12 cellular contexts compared by ENCODE assay signal in the genomic region with DNA sequence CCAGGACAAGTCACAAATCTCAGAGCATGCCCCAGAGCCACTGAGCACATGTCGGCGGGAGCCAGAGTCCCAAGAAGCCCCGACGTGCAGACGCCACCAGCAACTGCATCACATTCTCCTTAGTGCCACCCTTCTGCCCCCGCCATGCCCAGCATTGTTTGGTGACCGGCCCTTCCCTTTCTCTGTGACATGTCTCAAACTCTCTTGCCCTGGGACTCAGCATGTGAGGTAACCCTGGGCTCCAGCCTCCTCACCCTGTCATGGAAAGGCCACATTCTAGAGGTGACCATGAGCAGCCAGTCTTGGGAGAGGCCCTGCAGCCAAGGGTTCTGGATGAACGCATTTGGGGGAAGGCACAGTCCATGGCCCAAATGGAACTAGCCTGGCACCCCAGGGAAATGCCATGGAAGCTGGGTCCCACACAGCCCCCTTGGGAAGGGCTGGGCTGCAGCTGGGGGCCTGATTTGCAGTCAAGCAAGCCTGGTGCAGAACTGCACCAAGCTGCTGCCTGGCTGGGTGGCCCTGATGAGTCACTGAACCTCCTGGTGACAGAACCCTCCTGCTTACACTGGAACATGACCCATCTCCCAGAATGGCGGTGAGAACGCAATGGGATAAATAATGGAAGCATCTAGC.
DNase-seq lines count a peak whose midpoint lies in the region; ATAC-seq, FAIRE-seq and TF ChIP-seq lines count a peak whose summit lies in the region.
"Had no signal": no experiment of that assay in that cellular context is flagged by ENCODE, and none has a peak within 500 bp of the region (broad histone marks: within the 10 kb centered on the region; RNA-seq: fewer than 3 reads in every experiment).

No MANE protein-coding gene starts in this region.

- H3K4me3 Mint-ChIP-seq in activated naive CD8-positive, alpha-beta T cell: peak overlapping the region; percentile 82
- peak overlapping the region in 7 of 8 donors; percentile 59 to 91 (median 71) for H3K4me3 Mint-ChIP-seq in naive B cell
- no peak overlapping the region for H3K4me3 Mint-ChIP-seq in MCF 10A (ENCODE audit: unreplicated experiment)

- peaks cover 10% of the 10 kb centered on the region for H3K36me3 Mint-ChIP-seq in activated naive CD8-positive, alpha-beta T cell
- H3K36me3 Mint-ChIP-seq in naive B cell: peaks cover 0 to 8% of the 10 kb centered on the region in 2 donors
- peaks cover 14% of the 10 kb centered on the region for H3K36me3 Mint-ChIP-seq in MCF 10A (ENCODE audit: insufficient read depth, unreplicated experiment)

- peak overlapping the region; percentile 97 for H3K27ac Mint-ChIP-seq in activated naive CD8-positive, alpha-beta T cell
- H3K27ac Mint-ChIP-seq in naive B cell (peak overlapping the region; percentile 84 to 98 (median 92)), MCF 10A (ENCODE audit: low read depth, unreplicated experiment) (no peak overlapping the region)

- H3K4me2 ChIP-seq in BLaER1: peak overlapping the region; percentile 81

- no peaks in the 10 kb centered on the region for H3K9me3 Mint-ChIP-seq in activated naive CD8-positive, alpha-beta T cell (ENCODE audit: low read depth)
- H3K9me3 Mint-ChIP-seq in naive B cell (no peaks in the 10 kb centered on the region), MCF 10A (ENCODE audit: unreplicated experiment) (no peaks in the 10 kb centered on the region)

- in situ Hi-C loops in KBM-7 (cut with MboI; ENCODE audit: low pct_unique_long_range_greater_than_20kb, low sequenced_read_pairs): no loop called here

- H3K4me3 ChIP-seq in BLaER1: no peak overlapping the region
- H3K4me3 ChIP-seq: esophagus muscularis mucosa, MG63 had no signal

- peaks cover 73% of the 10 kb centered on the region for H3K4me1 Mint-ChIP-seq in activated naive CD8-positive, alpha-beta T cell (ENCODE audit: low read depth)
- H3K4me1 Mint-ChIP-seq in naive B cell (peaks cover 54 to 72% (median 64%) of the 10 kb centered on the region in 3 donors), MCF 10A (ENCODE audit: insufficient read depth, unreplicated experiment) (peaks cover 9% of the 10 kb centered on the region)

- POLR2A ChIA-PET in MCF 10A (lab: Yijun Ruan, JAX): interaction anchor here (0.6 to 2.4 kb wide), 5 partner anchors 10 to 266 kb away, joined by 3 to 8 read pairs (median 4); no protein-coding TSS in a partner anchor

- TF ChIP-seq POLR2A in GM12892 (IDR thresholded peaks at IDR 0.05; ENCODE audit: low read depth, low read length): no peak

- no peak overlapping the region; the same call in 1 of the 2 replicates for H3K9ac ChIP-seq in BLaER1

- H4K20me1 ChIP-seq in BLaER1: peaks cover 45% of the 10 kb centered on the region

- DNase-seq in GM12892 (ENCODE audit: insufficient read length) (no peak), naive B cell (no peak), KBM-7 (no peak), kidney glomerular epithelial cell (lab: John Stamatoyannopoulos, UW) (no peak), COLO668 (lab: John Stamatoyannopoulos, UW; ENCODE audit: unreplicated experiment) (no peak), MCF 10A (ENCODE audit: unreplicated experiment) (no peak)
- DNase-seq: DMS 273 treated with DMSO at 0.1 percent for 48 hours, MG63, NCI-H82 had no signal

- no peak for TF ChIP-seq CTCF in MCF 10A (IDR thresholded peaks at IDR 0.05; ENCODE audit: unreplicated experiment)

- no TSS peak for BruUV-seq in MCF 10A (replicated peaks; lab: Mats Ljungman, UMichigan)

- peaks cover 77% of the 10 kb centered on the region for H3K4me1 ChIP-seq in BLaER1

- peaks cover 58% of the 10 kb centered on the region for H3K36me3 ChIP-seq in BLaER1

- H3K27ac ChIP-seq in BLaER1: peak overlapping the region; percentile 70

- no peaks in the 10 kb centered on the region for H3K27me3 Mint-ChIP-seq in activated naive CD8-positive, alpha-beta T cell
- no peaks in the 10 kb centered on the region for H3K27me3 Mint-ChIP-seq in naive B cell
- H3K27me3 Mint-ChIP-seq in MCF 10A (ENCODE audit: insufficient read depth, unreplicated experiment): no peaks in the 10 kb centered on the region

- H3K9me3 ChIP-seq in BLaER1: no peaks in the 10 kb centered on the region
- H3K9me3 ChIP-seq: esophagus muscularis mucosa, MG63 had no signal

- ATAC-seq in naive B cell (ENCODE audit: low read depth in 2 of 2): no peak

- peak; percentile 73 for FAIRE-seq in GM12892 (lab: Jason Lieb, UNC)

- CTCF ChIA-PET in MCF 10A (lab: Yijun Ruan, JAX): interaction anchor here (0.6 to 4.6 kb wide), 2 partner anchors 11 to 100 kb away, joined by 3 to 35 read pairs; no protein-coding TSS in a partner anchor

- no peaks in the 10 kb centered on the region for H3K27me3 ChIP-seq in BLaER1
- H3K27me3 ChIP-seq: esophagus muscularis mucosa, MG63 had no signal

- intact Hi-C loops in MCF 10A (cut with micrococcal nuclease): no loop called here
